In genomic region chr20:23923311-23923710, GRCh38 we compare ENCODE assay signal across 39 cellular contexts. TPM values are rescaled to one million over a fixed set of nuclear protein-coding genes. Genes with fewer than 3 reads are reported as not detected.
"Had no signal": no experiment of that assay in that cellular context is flagged by ENCODE, and none has a peak within 500 bp of the region (broad histone marks: within the 10 kb centered on the region; RNA-seq: fewer than 3 reads in every experiment).

No MANE protein-coding gene starts in this region.

- H3K9me3 Mint-ChIP-seq: activated B cell treated with CpG ODN at 0.5 μM for 24 hours; activated CD4-positive, alpha-beta memory T cell treated with anti-CD3 and anti-CD28 coated beads for 36 hours; activated CD4-positive, alpha-beta T cell treated with anti-CD3 and anti-CD28 coated beads, Interleukin-2, amount 10 ng/mL, durations not matched to agents 24 days and 14 days; activated CD8-positive, alpha-beta T cell treated with anti-CD3 and anti-CD28 coated beads for 36 hours; activated naive CD4-positive, alpha-beta T cell treated with anti-CD3 and anti-CD28 coated beads for 36 hours; activated naive CD4-positive, alpha-beta T cell treated with anti-CD3 and anti-CD28 coated beads, Interleukin-2, amount 50 U/mL, for 72 hours; activated naive CD8-positive, alpha-beta T cell treated with anti-CD3 and anti-CD28 coated beads for 36 hours; activated T-cell treated with anti-CD3 and anti-CD28 coated beads, Interleukin-2, amount 50 U/mL, for 4 hours; activated T-cell treated with anti-CD3 and anti-CD28 coated beads, Interleukin-2, amount 50 U/mL, for 72 hours; activated T-helper 1 cell treated with anti-CD3 and anti-CD28 coated beads, Interleukin-12 subunit alpha, Interleukin-12 subunit beta, Interleukin-2, Interleukin-4 antibody, amounts not matched to agents 30 ng/mL and 10 ng/mL and 1 ng/mL, durations not matched to agents 14 hours and 24 hours and 36 hours; activated T-helper 17 cell treated with anti-CD3 and anti-CD28 coated beads, Interleukin-2, amount 50 U/mL, for 72 hours; T-cell had no signal

- H3K27ac ChIP-seq: adrenal gland, brain microvascular endothelial cell, breast epithelium, VCaP had no signal

- H3K27me3 ChIP-seq: adrenal gland, body of pancreas, brain microvascular endothelial cell, breast epithelium had no signal

- H3K4me1 ChIP-seq: adrenal gland, breast epithelium had no signal

- ATAC-seq: activated CD8-positive, alpha-beta T cell treated with anti-CD3 and anti-CD28 coated beads for 36 hours; activated naive CD4-positive, alpha-beta T cell treated with anti-CD3 and anti-CD28 coated beads, Interleukin-2, amount 50 U/mL, for 72 hours; activated T-cell treated with anti-CD3 and anti-CD28 coated beads, Interleukin-2, amount 50 U/mL, for 4 hours; activated T-cell treated with anti-CD3 and anti-CD28 coated beads, Interleukin-2, amount 50 U/mL, for 72 hours; activated T-helper 17 cell treated with anti-CD3 and anti-CD28 coated beads, Interleukin-2, amount 50 U/mL, for 72 hours; T-cell; T-helper 17 cell had no signal

- H3K4me3 ChIP-seq: adrenal gland, body of pancreas, breast epithelium had no signal

- H3K36me3 Mint-ChIP-seq: activated CD4-positive, alpha-beta memory T cell treated with anti-CD3 and anti-CD28 coated beads for 36 hours; activated naive CD4-positive, alpha-beta T cell treated with anti-CD3 and anti-CD28 coated beads, Interleukin-2, amount 50 U/mL, for 72 hours; T-cell had no signal

- H3K27me3 Mint-ChIP-seq: activated B cell treated with CpG ODN at 0.5 μM for 24 hours; activated CD4-positive, alpha-beta memory T cell treated with anti-CD3 and anti-CD28 coated beads for 36 hours; activated CD4-positive, alpha-beta T cell treated with anti-CD3 and anti-CD28 coated beads, Interleukin-2, amount 10 ng/mL, durations not matched to agents 24 days and 14 days; activated CD8-positive, alpha-beta T cell treated with anti-CD3 and anti-CD28 coated beads for 36 hours; activated naive CD8-positive, alpha-beta T cell treated with anti-CD3 and anti-CD28 coated beads for 36 hours; activated T-helper 17 cell treated with anti-CD3 and anti-CD28 coated beads, Interleukin-2, amount 50 U/mL, for 72 hours; T-cell had no signal

- H3K4me3 Mint-ChIP-seq: activated B cell treated with CpG ODN at 0.5 μM for 24 hours; activated CD4-positive, alpha-beta memory T cell treated with anti-CD3 and anti-CD28 coated beads for 36 hours; activated CD4-positive, alpha-beta T cell treated with anti-CD3 and anti-CD28 coated beads, Interleukin-2, amount 10 ng/mL, durations not matched to agents 24 days and 14 days; activated CD8-positive, alpha-beta T cell treated with anti-CD3 and anti-CD28 coated beads for 36 hours; activated naive CD4-positive, alpha-beta T cell treated with anti-CD3 and anti-CD28 coated beads for 36 hours; activated naive CD8-positive, alpha-beta T cell treated with anti-CD3 and anti-CD28 coated beads for 36 hours; activated T-cell treated with anti-CD3 and anti-CD28 coated beads, Interleukin-2, amount 50 U/mL, for 4 hours; activated T-cell treated with anti-CD3 and anti-CD28 coated beads, Interleukin-2, amount 50 U/mL, for 72 hours; activated T-helper 1 cell treated with anti-CD3 and anti-CD28 coated beads, Interleukin-12 subunit alpha, Interleukin-12 subunit beta, Interleukin-2, Interleukin-4 antibody, amounts not matched to agents 30 ng/mL and 10 ng/mL and 1 ng/mL, durations not matched to agents 14 hours and 24 hours and 36 hours; activated T-helper 17 cell treated with anti-CD3 and anti-CD28 coated beads, Interleukin-2, amount 50 U/mL, for 72 hours; T-cell; T-helper 17 cell had no signal

- H3K36me3 ChIP-seq: adrenal gland, brain microvascular endothelial cell, breast epithelium had no signal

- DNase-seq: activated B cell treated with CpG ODN at 0.5 μM for 24 hours; activated CD4-positive, alpha-beta memory T cell treated with anti-CD3 and anti-CD28 coated beads for 36 hours; activated CD4-positive, alpha-beta T cell treated with anti-CD3 and anti-CD28 coated beads for 4 hours; activated CD4-positive, alpha-beta T cell treated with anti-CD3 and anti-CD28 coated beads, Interleukin-2, amount 10 ng/mL, durations not matched to agents 24 days and 14 days; activated CD4-positive, alpha-beta T cell treated with anti-CD3 and anti-CD28 coated beads, Interleukin-2, amount 50 U/mL, for 1 hour; activated CD4-positive, alpha-beta T cell treated with anti-CD3 and anti-CD28 coated beads, Interleukin-2, amount 50 U/mL, for 4 hours; activated CD4-positive, CD25-positive, alpha-beta regulatory T cell treated with anti-CD3 and anti-CD28 coated beads, Interleukin-2, amount 50 U/mL, for 72 hours; activated CD8-positive, alpha-beta memory T cell treated with anti-CD3 and anti-CD28 coated beads, Interleukin-2, amount 50 U/mL, for 4 hours; activated CD8-positive, alpha-beta T cell treated with anti-CD3 and anti-CD28 coated beads for 36 hours; activated effector memory CD4-positive, alpha-beta T cell treated with anti-CD3 and anti-CD28 coated beads, Interleukin-2, amount 50 U/mL, for 16 hours; activated gamma-delta T cell treated with Interleukin-2 at 50 U/mL for 16 hours; activated naive CD4-positive, alpha-beta T cell; activated naive CD4-positive, alpha-beta T cell treated with anti-CD3 and anti-CD28 coated beads for 36 hours; activated naive CD4-positive, alpha-beta T cell treated with anti-CD3 and anti-CD28 coated beads, Interleukin-2, amount 50 U/mL, for 16 hours; activated naive CD8-positive, alpha-beta T cell treated with anti-CD3 and anti-CD28 coated beads for 36 hours; activated T-cell treated with anti-CD3 and anti-CD28 coated beads for 4 hours; activated T-cell treated with anti-CD3 and anti-CD28 coated beads, Interleukin-2, amount 50 U/mL, for 1 hour; activated T-cell treated with anti-CD3 and anti-CD28 coated beads, Interleukin-2, amount 50 U/mL, for 4 hours; activated T-cell treated with anti-CD3 and anti-CD28 coated beads, Interleukin-2, amount 50 U/mL, for 72 hours; adrenal gland; amniotic stem cell; aorta; brain microvascular endothelial cell; central memory CD4-positive, alpha-beta T cell; cerebellar nuclear complex; T-cell; T-helper 17 cell had no signal

- H3K9me3 ChIP-seq: adrenal gland, body of pancreas, breast epithelium had no signal

- H3K4me1 Mint-ChIP-seq: activated B cell treated with CpG ODN at 0.5 μM for 24 hours had no signal

- FAIRE-seq: astrocyte, TTC549 had no signal

- H3K27ac Mint-ChIP-seq: activated B cell treated with CpG ODN at 0.5 μM for 24 hours; activated CD4-positive, alpha-beta memory T cell treated with anti-CD3 and anti-CD28 coated beads for 36 hours; activated CD4-positive, alpha-beta T cell treated with anti-CD3 and anti-CD28 coated beads, Interleukin-2, amount 10 ng/mL, durations not matched to agents 24 days and 14 days; activated CD8-positive, alpha-beta T cell treated with anti-CD3 and anti-CD28 coated beads for 36 hours; activated naive CD4-positive, alpha-beta T cell treated with anti-CD3 and anti-CD28 coated beads for 36 hours; activated naive CD4-positive, alpha-beta T cell treated with anti-CD3 and anti-CD28 coated beads, Interleukin-2, amount 50 U/mL, for 72 hours; activated naive CD8-positive, alpha-beta T cell treated with anti-CD3 and anti-CD28 coated beads for 36 hours; activated T-cell treated with anti-CD3 and anti-CD28 coated beads, Interleukin-2, amount 50 U/mL, for 72 hours; activated T-helper 1 cell treated with anti-CD3 and anti-CD28 coated beads, Interleukin-12 subunit alpha, Interleukin-12 subunit beta, Interleukin-2, Interleukin-4 antibody, amounts not matched to agents 30 ng/mL and 10 ng/mL and 1 ng/mL, durations not matched to agents 14 hours and 24 hours and 36 hours; activated T-helper 17 cell treated with anti-CD3 and anti-CD28 coated beads, Interleukin-2, amount 50 U/mL, for 72 hours; T-cell; T-helper 17 cell had no signal

RNA-seq across cellular contexts. Expression of gene CST5, which starts 43.8 kb away (rescaled TPM):
- total RNA-seq: activated B cell treated with CpG ODN at 0.5 μM for 24 hours; activated CD4-positive, alpha-beta memory T cell treated with anti-CD3 and anti-CD28 coated beads for 36 hours; activated CD4-positive, alpha-beta T cell treated with anti-CD3 and anti-CD28 coated beads, Interleukin-2, amount 10 ng/mL, durations not matched to agents 24 days and 14 days; activated CD8-positive, alpha-beta memory T cell treated with anti-CD3 and anti-CD28 coated beads for 36 hours; activated CD8-positive, alpha-beta T cell treated with anti-CD3 and anti-CD28 coated beads for 36 hours; activated naive CD4-positive, alpha-beta T cell treated with anti-CD3 and anti-CD28 coated beads for 36 hours; activated naive CD4-positive, alpha-beta T cell treated with anti-CD3 and anti-CD28 coated beads, Interleukin-2, amount 50 U/mL, for 72 hours; activated naive CD8-positive, alpha-beta T cell treated with anti-CD3 and anti-CD28 coated beads for 36 hours; activated T-cell treated with anti-CD3 and anti-CD28 coated beads, Interleukin-2, amount 50 U/mL, for 4 hours; activated T-cell treated with anti-CD3 and anti-CD28 coated beads, Interleukin-2, amount 50 U/mL, for 72 hours; activated T-helper 1 cell treated with anti-CD3 and anti-CD28 coated beads, Interleukin-12 subunit alpha, Interleukin-12 subunit beta, Interleukin-2, Interleukin-4 antibody, amounts not matched to agents 30 ng/mL and 10 ng/mL and 1 ng/mL, durations not matched to agents 14 hours and 24 hours and 36 hours; activated T-helper 17 cell treated with anti-CD3 and anti-CD28 coated beads, Interleukin-2, amount 50 U/mL, for 72 hours; aorta; body of pancreas; breast epithelium; cardiac septum; T-cell; T-helper 1 cell treated with Interleukin-12 subunit alpha and Interleukin-12 subunit beta and Interleukin-4 antibody, amounts not matched to agents 30 ng/mL and 1 ng/mL, for 36 hours; T-helper 17 cell; T-helper 2 cell treated with Interferon-gamma antibody and Interleukin-4, amounts not matched to agents 100 ng/mL and 5 ng/mL, for 36 hours had no signal
- polyA plus RNA-seq: aorta had no signal
